In genomic region chr7:108528183-108528712, GRCh38 we compare ENCODE assay signal across 3 cellular contexts.
A peak's percentile ranks its signal among the peaks of the same experiment; 100 is the strongest.
TF ChIP-seq lines count a peak whose summit lies in the region.

No MANE protein-coding gene starts in this region.

TF ChIP-seq in HCT116, 20 proteins besides CTCF, POLR2A, EP300 and RAD21 (continues in another document):
- no peak for TF ChIP-seq ATF3 (IDR thresholded peaks at IDR 0.05)
- peak; percentile 26; the same call in 1 of the 2 replicates for TF ChIP-seq POLR2AphosphoS5 (IDR thresholded peaks at IDR 0.05; ENCODE audit: low read depth, low read length)
- TF ChIP-seq MAX (IDR thresholded peaks at IDR 0.05): no peak
- peak; percentile 72; the same call in 1 of the 2 replicates for TF ChIP-seq CBX3 (IDR thresholded peaks at IDR 0.05; ENCODE audit: low read depth)
- TF ChIP-seq YY1 (IDR thresholded peaks at IDR 0.05; ENCODE audit: extremely low read depth, insufficient replicate concordance, low read depth, low read length): no peak
- TF ChIP-seq ZFX (IDR thresholded peaks at IDR 0.05): no peak
- no peak for TF ChIP-seq REST (IDR thresholded peaks at IDR 0.05; ENCODE audit: low read depth)
- no peak for TF ChIP-seq EZH2phosphoT487 (IDR thresholded peaks at IDR 0.05; ENCODE audit: borderline replicate concordance)
- no peak for TF ChIP-seq EZH2 (IDR thresholded peaks at IDR 0.05)
- TF ChIP-seq EGR1 (IDR thresholded peaks at IDR 0.05; ENCODE audit: low read depth): peak; percentile 51
- peak; percentile 94 for TF ChIP-seq JUND (IDR thresholded peaks at IDR 0.05)
- TF ChIP-seq CEBPB (IDR thresholded peaks at IDR 0.05; ENCODE audit: low read depth): peak; percentile 55
- TF ChIP-seq SP1 (IDR thresholded peaks at IDR 0.05; ENCODE audit: low read depth): peak; percentile 85
- TF ChIP-seq TCF7L2 (IDR thresholded peaks at IDR 0.05; ENCODE audit: borderline replicate concordance, extremely low read depth, insufficient read depth, insufficient read length): no peak
- no peak for TF ChIP-seq ELF1 (IDR thresholded peaks at IDR 0.05; ENCODE audit: borderline replicate concordance, low read depth)
- TF ChIP-seq ZBTB33 (IDR thresholded peaks at IDR 0.05; ENCODE audit: extremely low read depth, insufficient replicate concordance, low read length): no peak

TF ChIP-seq in H1, 55 proteins besides CTCF, POLR2A, EP300 and RAD21:
- TF ChIP-seq TAF1 (IDR thresholded peaks at IDR 0.05; ENCODE audit: low read depth, low read length) (no peak), SP1 (IDR thresholded peaks at IDR 0.05; ENCODE audit: low read depth, low read length) (no peak), KDM4A (IDR thresholded peaks at IDR 0.05; ENCODE audit: low read depth, low read length, severe bottlenecking) (no peak), EZH2 (IDR thresholded peaks at IDR 0.05; ENCODE audit: low read depth, low read length, severe bottlenecking) (no peak), MAX (IDR thresholded peaks at IDR 0.05) (no peak), SRF (IDR thresholded peaks at IDR 0.05; ENCODE audit: low read depth, low read length) (no peak), PHF8 (conservative IDR thresholded peaks at IDR 0.05; ENCODE audit: low read depth, low read length) (no peak), CREB1 (IDR thresholded peaks at IDR 0.05) (no peak), TEAD4 (IDR thresholded peaks at IDR 0.05; ENCODE audit: low read depth, low read length) (no peak), CHD7 (IDR thresholded peaks at IDR 0.05; ENCODE audit: insufficient replicate concordance, low read length) (no peak), NANOG (IDR thresholded peaks at IDR 0.05; ENCODE audit: insufficient read depth, low read depth, low read length, poor library complexity, severe bottlenecking) (no peak), ZNF274 (IDR thresholded peaks at IDR 0.05; ENCODE audit: borderline replicate concordance, extremely low read depth, low read length) (no peak), SIRT6 (IDR thresholded peaks at IDR 0.05; ENCODE audit: low read length) (no peak), SP2 (IDR thresholded peaks at IDR 0.05; ENCODE audit: low read length) (no peak), BCL11A (IDR thresholded peaks at IDR 0.05; ENCODE audit: low read depth in 2 of 2, low read length in 2 of 2) (no peak), JUND (IDR thresholded peaks at IDR 0.05; ENCODE audit: low read length) (no peak)
TF ChIP-seq in H1: peak in this region for 0.

TF ChIP-seq in neural cell, 6 proteins besides CTCF, POLR2A, EP300 and RAD21:
- no peak for TF ChIP-seq POLR2AphosphoS5 (IDR thresholded peaks at IDR 0.05)
- TF ChIP-seq TAF1 (IDR thresholded peaks at IDR 0.05; ENCODE audit: low read depth): no peak
- TF ChIP-seq SMC3 (conservative IDR thresholded peaks at IDR 0.05; ENCODE audit: poor library complexity): no peak
- TF ChIP-seq REST (IDR thresholded peaks at IDR 0.05; ENCODE audit: borderline replicate concordance): no peak
- TF ChIP-seq MXI1 (conservative IDR thresholded peaks at IDR 0.05; ENCODE audit: poor library complexity, severe bottlenecking): no peak
- TF ChIP-seq EZH2 (IDR thresholded peaks at IDR 0.05; ENCODE audit: borderline replicate concordance, insufficient read depth, low read length, poor library complexity, severe bottlenecking): no peak
